ENCODE assay signal across 17 cellular contexts in genomic region chr2:85411405-85411748, GRCh38. TPM values are rescaled to one million over a fixed set of nuclear protein-coding genes. Genes with fewer than 3 reads are reported as not detected.
DNase-seq lines count a peak whose midpoint lies in the region; TF ChIP-seq lines count a peak whose summit lies in the region.
"Had no signal": no experiment of that assay in that cellular context is flagged by ENCODE, and none has a peak within 500 bp of the region (broad histone marks: within the 10 kb centered on the region; RNA-seq: fewer than 3 reads in every experiment).

No MANE protein-coding gene starts in this region.

- peak overlapping the region; percentile 2 for H3K9ac ChIP-seq in HUES6 (ENCODE audit: low read length)

- H3K27me3 Mint-ChIP-seq in T-helper 2 cell treated with Interferon-gamma antibody and Interleukin-4, amounts not matched to agents 5 μg/mL and 100 μg/mL, for 36 hours (ENCODE audit: low read depth): no peaks in the 10 kb centered on the region
- H3K27me3 Mint-ChIP-seq in dendritic cell treated with granulocyte-macrophage colony-stimulating factor and Interleukin-4, amounts not matched to agents 40 ng/mL and 50 ng/mL, for 4 days: no peaks in the 10 kb centered on the region
- peaks cover 2% of the 10 kb centered on the region; the same call in 1 of the 2 replicates for H3K27me3 Mint-ChIP-seq in HFFc6 (ENCODE audit: insufficient read depth)

- TF ChIP-seq CTCF in neutrophil (IDR thresholded peaks at IDR 0.05): no peak
- no peak for TF ChIP-seq CTCF in dorsolateral prefrontal cortex (IDR thresholded peaks at IDR 0.05 in 54 of 56, conservative IDR thresholded peaks at IDR 0.05 in 2 of 56; ENCODE audit: low read depth in 1 of 56, partially characterized antibody in 56 of 56)
- TF ChIP-seq CTCF in HFFc6 (IDR thresholded peaks at IDR 0.05): no peak

- H3K36me3 ChIP-seq in HUES6 (ENCODE audit: control insufficient read depth, insufficient read depth, low read length): no peaks in the 10 kb centered on the region
- H3K36me3 ChIP-seq in neutrophil: no peaks in the 10 kb centered on the region
- H3K36me3 ChIP-seq: left ventricle myocardium inferior had no signal

- peaks cover 53% of the 10 kb centered on the region for H3K4me1 Mint-ChIP-seq in T-helper 2 cell treated with Interferon-gamma antibody and Interleukin-4, amounts not matched to agents 5 μg/mL and 100 μg/mL, for 36 hours (ENCODE audit: low read depth)
- peaks cover 95% of the 10 kb centered on the region for H3K4me1 Mint-ChIP-seq in dendritic cell treated with granulocyte-macrophage colony-stimulating factor and Interleukin-4, amounts not matched to agents 40 ng/mL and 50 ng/mL, for 4 days (ENCODE audit: low read depth)
- H3K4me1 Mint-ChIP-seq in HFFc6 (ENCODE audit: low read depth): peaks cover 11% of the 10 kb centered on the region

- H3K27me3 ChIP-seq in HUES6 (ENCODE audit: control insufficient read depth, insufficient read depth, low read length) (no peaks in the 10 kb centered on the region), neutrophil (no peaks in the 10 kb centered on the region), dorsolateral prefrontal cortex (peaks cover 0 to 26% (median 6%) of the 10 kb centered on the region in 45 donors)

- H3K4me1 ChIP-seq in HUES6 (ENCODE audit: control insufficient read depth, insufficient read depth, low read length): peaks cover 41% of the 10 kb centered on the region
- peaks cover 70 to 76% of the 10 kb centered on the region in 2 experiments for H3K4me1 ChIP-seq in neutrophil (ENCODE audit: control insufficient read depth in 1 of 2, insufficient read depth in 1 of 2, low read depth in 1 of 2, low read length in 1 of 2)

- H3K4me3 Mint-ChIP-seq in T-helper 2 cell treated with Interferon-gamma antibody and Interleukin-4, amounts not matched to agents 5 μg/mL and 100 μg/mL, for 36 hours: peak overlapping the region; percentile 87
- peak overlapping the region; percentile 88 for H3K4me3 Mint-ChIP-seq in dendritic cell treated with granulocyte-macrophage colony-stimulating factor and Interleukin-4, amounts not matched to agents 40 ng/mL and 50 ng/mL, for 4 days
- no peak overlapping the region for H3K4me3 Mint-ChIP-seq in HFFc6

- H3K27ac Mint-ChIP-seq in T-helper 2 cell treated with Interferon-gamma antibody and Interleukin-4, amounts not matched to agents 5 μg/mL and 100 μg/mL, for 36 hours: peak overlapping the region; percentile 70
- peak overlapping the region; percentile 92 for H3K27ac Mint-ChIP-seq in dendritic cell treated with granulocyte-macrophage colony-stimulating factor and Interleukin-4, amounts not matched to agents 40 ng/mL and 50 ng/mL, for 4 days
- H3K27ac Mint-ChIP-seq in HFFc6: no peak overlapping the region

- intact Hi-C loops in dendritic cell treated with granulocyte-macrophage colony-stimulating factor and Interleukin-4, amounts not matched to agents 40 ng/mL and 50 ng/mL, for 4 days (cut with micrococcal nuclease): no loop called here
- intact Hi-C loops in dorsolateral prefrontal cortex (cut with DNase I): no loop called here

- H3K9me3 ChIP-seq in HUES6 (ENCODE audit: control insufficient read depth, insufficient read depth, low read depth, low read length) (no peaks in the 10 kb centered on the region), neutrophil (no peaks in the 10 kb centered on the region)
- H3K9me3 ChIP-seq: left ventricle myocardium inferior had no signal

- no peaks in the 10 kb centered on the region for H3K9me3 Mint-ChIP-seq in T-helper 2 cell treated with Interferon-gamma antibody and Interleukin-4, amounts not matched to agents 5 μg/mL and 100 μg/mL, for 36 hours
- H3K9me3 Mint-ChIP-seq in dendritic cell treated with granulocyte-macrophage colony-stimulating factor and Interleukin-4, amounts not matched to agents 40 ng/mL and 50 ng/mL, for 4 days: no peaks in the 10 kb centered on the region
- no peaks in the 10 kb centered on the region for H3K9me3 Mint-ChIP-seq in HFFc6
- H3K9me3 Mint-ChIP-seq: CD8-positive, alpha-beta memory T cell had no signal

- no peak overlapping the region for H3K27ac ChIP-seq in HUES6 (ENCODE audit: low read depth, low read length)
- peak overlapping the region; percentile 36 for H3K27ac ChIP-seq in neutrophil
- H3K27ac ChIP-seq in dorsolateral prefrontal cortex: no peak overlapping the region
- H3K27ac ChIP-seq: left ventricle myocardium inferior had no signal

- no peak overlapping the region for H3K4me3 ChIP-seq in HUES6 (ENCODE audit: low read depth, low read length)
- no peak overlapping the region for H3K4me3 ChIP-seq in neutrophil (ENCODE audit: low read depth in 1 of 2, low read length in 1 of 2)
- no peak overlapping the region for H3K4me3 ChIP-seq in dorsolateral prefrontal cortex
- H3K4me3 ChIP-seq: left ventricle myocardium inferior had no signal

- peaks cover 13% of the 10 kb centered on the region for H3K36me3 Mint-ChIP-seq in T-helper 2 cell treated with Interferon-gamma antibody and Interleukin-4, amounts not matched to agents 5 μg/mL and 100 μg/mL, for 36 hours (ENCODE audit: low read depth)
- peaks cover 15% of the 10 kb centered on the region for H3K36me3 Mint-ChIP-seq in dendritic cell treated with granulocyte-macrophage colony-stimulating factor and Interleukin-4, amounts not matched to agents 40 ng/mL and 50 ng/mL, for 4 days (ENCODE audit: low read depth)
- no peaks in the 10 kb centered on the region for H3K36me3 Mint-ChIP-seq in HFFc6 (ENCODE audit: low read depth)

- no peak for DNase-seq in T-helper 2 cell treated with Interferon-gamma antibody and Interleukin-4, amounts not matched to agents 5 μg/mL and 100 μg/mL, for 36 hours (ENCODE audit: low spot score)
- DNase-seq in T-helper 2 cell: no peak
- DNase-seq in dorsolateral prefrontal cortex: no peak
- DNase-seq in anterior cingulate cortex (lab: John Stamatoyannopoulos, UW): no peak
- no peak for DNase-seq in HFFc6
- DNase-seq: 8988T; CD8-positive, alpha-beta memory T cell; central memory CD4-positive, alpha-beta T cell; EL; foreskin melanocyte; left ventricle myocardium inferior; NCI-H2029; NCI-H524 treated with DMSO at 0.1 percent for 48 hours; OCI-M1 had no signal

RNA-seq across cellular contexts. Expression of gene CAPG, which starts 1.2 kb away (rescaled TPM):
- 10 to 100 TPM; 11.3 to 75.2 (median 31.8) TPM for total RNA-seq in dorsolateral prefrontal cortex
- total RNA-seq in HFFc6 (2021; fragmentation: NEBNext Ultra II Directional; extraction: Animal tissue kit (Norgen Biotek cat#: 25700)): 10 to 100 TPM; 10.7 to 49.6 (median 13.6) TPM

RNA-seq across cellular contexts. Expression of gene SH2D6, which starts 7.1 kb away (rescaled TPM):
- total RNA-seq in dorsolateral prefrontal cortex: 10 to 100 TPM in 2 of 120 experiments, 1 to 10 TPM in 117, under 1 TPM in 1; 0.96 to 14.2 (median 3.5) TPM
- total RNA-seq in HFFc6 (2021; fragmentation: NEBNext Ultra II Directional; extraction: Animal tissue kit (Norgen Biotek cat#: 25700)): under 1 TPM in 3 of 6 experiments, not detected in 3; 0.25 to 0.52 (median 0.37) TPM
- total RNA-seq: left ventricle myocardium inferior had no signal

RNA-seq across cellular contexts. Expression of gene ELMOD3, which starts 56.8 kb away (rescaled TPM):
- total RNA-seq in dorsolateral prefrontal cortex: 10 to 100 TPM; 17.1 to 43.7 (median 29.2) TPM
- 10 to 100 TPM in 2 of 6 experiments, 1 to 10 TPM in 4; 7.0 to 10.9 (median 9.3) TPM for total RNA-seq in HFFc6 (2021; fragmentation: NEBNext Ultra II Directional; extraction: Animal tissue kit (Norgen Biotek cat#: 25700))

RNA-seq across cellular contexts. Expression of gene RETSAT, which starts 57.0 kb away (rescaled TPM):
- total RNA-seq in dorsolateral prefrontal cortex: 10 to 100 TPM; 19.8 to 54.2 (median 39.0) TPM
- total RNA-seq in HFFc6 (2021; fragmentation: NEBNext Ultra II Directional; extraction: Animal tissue kit (Norgen Biotek cat#: 25700)): 10 to 100 TPM; 36.3 to 50.4 (median 39.0) TPM
